Comparison of ENCODE assay signal across 7 cellular contexts in genomic region chr18:26085056-26085455, GRCh38. TPM values are rescaled to one million over a fixed set of nuclear protein-coding genes. Genes with fewer than 3 reads are reported as not detected.
"Had no signal": no experiment of that assay in that cellular context is flagged by ENCODE, and none has a peak within 500 bp of the region (broad histone marks: within the 10 kb centered on the region; RNA-seq: fewer than 3 reads in every experiment).

No MANE protein-coding gene starts in this region.

- ATAC-seq: GM23338, HepG2 had no signal

- DNase-seq: H9, HCEC 1CT, KG1 had no signal

- H3K4me3 ChIP-seq: GM23338 had no signal

RNA-seq across cellular contexts. Expression of gene PSMA8, which starts 48.6 kb away (rescaled TPM):
- total RNA-seq: GM23338, H1, H9, HepG2, HT1080 had no signal
- polyA plus RNA-seq: GM23338, H1, HepG2 had no signal
